ENCODE assay signal across 24 cellular contexts in genomic region chrX:134444681-134445080, GRCh38. TPM values are rescaled to one million over a fixed set of nuclear protein-coding genes. Genes with fewer than 3 reads are reported as not detected.
DNase-seq lines count a peak whose midpoint lies in the region; ATAC-seq and TF ChIP-seq lines count a peak whose summit lies in the region.
"Had no signal": no experiment of that assay in that cellular context is flagged by ENCODE, and none has a peak within 500 bp of the region (broad histone marks: within the 10 kb centered on the region; RNA-seq: fewer than 3 reads in every experiment).

No MANE protein-coding gene starts in this region.

- intact Hi-C loops in activated CD4-positive, alpha-beta T cell treated with anti-CD3 and anti-CD28 coated beads for 36 hours (cut with DNase I, micrococcal nuclease): no loop called here

- no peak overlapping the region for H3K27ac Mint-ChIP-seq in activated CD4-positive, alpha-beta T cell treated with anti-CD3 and anti-CD28 coated beads for 36 hours
- H3K27ac Mint-ChIP-seq: CD4-positive, alpha-beta T cell; IgD-negative memory B cell had no signal

- no peak overlapping the region for H3K9ac ChIP-seq in KMS-11
- H3K9ac ChIP-seq: BLaER1 had no signal

- POLR2A ChIA-PET in activated CD4-positive, alpha-beta T cell treated with anti-CD3 and anti-CD28 coated beads for 36 hours (lab: Charles Lee): no interaction called here

- H3K4me3 ChIP-seq in KMS-11 (IDR thresholded peaks at IDR 0.05; ENCODE audit: insufficient read depth, low read depth, low read length): no peak overlapping the region
- H3K4me3 ChIP-seq: BLaER1, SK-N-MC had no signal

- CTCF ChIA-PET in activated CD4-positive, alpha-beta T cell treated with anti-CD3 and anti-CD28 coated beads for 36 hours (lab: Charles Lee): interaction anchor here (0.6 to 0.8 kb wide), 2 partner anchors 62 to 1579 kb away, joined by 3 to 4 read pairs; no protein-coding TSS in a partner anchor

- no peak overlapping the region for H2AFZ ChIP-seq in KMS-11 (ENCODE audit: low read depth)

- H3K4me2 ChIP-seq in KMS-11: 0 out of 2 replicates have a peak overlapping the region, but pooled peaks have one; percentile 13
- H3K4me2 ChIP-seq: BLaER1 had no signal

- TF ChIP-seq CTCF in KMS-11 (conservative IDR thresholded peaks at IDR 0.05; ENCODE audit: low read depth, low read length): no peak

- no peak overlapping the region for H3K4me3 Mint-ChIP-seq in activated CD4-positive, alpha-beta T cell treated with anti-CD3 and anti-CD28 coated beads for 36 hours
- H3K4me3 Mint-ChIP-seq: CD4-positive, alpha-beta T cell; IgD-negative memory B cell had no signal

- H3K79me2 ChIP-seq in KMS-11 (ENCODE audit: insufficient read depth, low read depth): no peaks in the 10 kb centered on the region

- H3K9me3 Mint-ChIP-seq in activated CD4-positive, alpha-beta T cell treated with anti-CD3 and anti-CD28 coated beads for 36 hours (ENCODE audit: low read depth): no peaks in the 10 kb centered on the region
- H3K9me3 Mint-ChIP-seq: CD4-positive, alpha-beta T cell; IgD-negative memory B cell had no signal

- no peaks in the 10 kb centered on the region for H3K27me3 ChIP-seq in KMS-11 (ENCODE audit: insufficient read depth, low read depth)

- peaks cover 46% of the 10 kb centered on the region for H3K4me1 ChIP-seq in KMS-11 (ENCODE audit: low read depth, poor library complexity, severe bottlenecking)
- H3K4me1 ChIP-seq: BLaER1 had no signal

- no peaks in the 10 kb centered on the region for H4K20me1 ChIP-seq in KMS-11 (ENCODE audit: insufficient read depth)

- peak; percentile 33 for ATAC-seq in activated CD4-positive, alpha-beta T cell treated with anti-CD3 and anti-CD28 coated beads for 36 hours
- ATAC-seq in GM19395 (IDR thresholded peaks at IDR 0.05; ENCODE audit: unreplicated experiment) (peak; percentile 43), GM19452 (IDR thresholded peaks at IDR 0.05; ENCODE audit: unreplicated experiment) (no peak)

- H3K36me3 Mint-ChIP-seq in activated CD4-positive, alpha-beta T cell treated with anti-CD3 and anti-CD28 coated beads for 36 hours (ENCODE audit: low read depth): peaks cover under 1% of the 10 kb centered on the region

- no peak for DNase-seq in activated CD4-positive, alpha-beta T cell treated with anti-CD3 and anti-CD28 coated beads for 36 hours
- DNase-seq in activated CD4-positive, alpha-beta T cell treated with anti-CD3 and anti-CD28 coated beads for 48 hours: no peak
- DNase-seq in kidney tubule cell (ENCODE audit: low spot score) (peak; percentile 22), activated T-cell treated with anti-CD3 and anti-CD28 coated beads for 4 hours (no peak), DMS79 treated with DMSO at 0.1 percent for 48 hours (lab: John Stamatoyannopoulos, UW) (no peak)
- DNase-seq: ACHN; CD4-positive, alpha-beta T cell; COR-L47; GOT3; HCEC 1CT; Karpas-422; NCI-H1417; NCI-H1694 treated with DMSO at 0.1 percent for 48 hours; NCI-H446; NCI-H526; SHP77 treated with DMSO at 0.1 percent for 48 hours had no signal

- peaks cover 8% of the 10 kb centered on the region for H3K4me1 Mint-ChIP-seq in activated CD4-positive, alpha-beta T cell treated with anti-CD3 and anti-CD28 coated beads for 36 hours
- H3K4me1 Mint-ChIP-seq: IgD-negative memory B cell had no signal

- H3K27ac ChIP-seq in KMS-11: peak overlapping the region; percentile 10; the same call in 1 of the 2 replicates
- H3K27ac ChIP-seq: 22Rv1, BLaER1, RWPE1, SK-N-MC had no signal

- H3K27me3 Mint-ChIP-seq in activated CD4-positive, alpha-beta T cell treated with anti-CD3 and anti-CD28 coated beads for 36 hours: no peaks in the 10 kb centered on the region
- H3K27me3 Mint-ChIP-seq: CD4-positive, alpha-beta T cell; IgD-negative memory B cell had no signal

- no peaks in the 10 kb centered on the region for H3K36me3 ChIP-seq in KMS-11 (ENCODE audit: insufficient read depth)
- H3K36me3 ChIP-seq: BLaER1 had no signal

RNA-seq across cellular contexts. Expression of gene HPRT1, which starts 15.3 kb away (rescaled TPM):
- 100 to 1,000 TPM in 1 of 2 experiments, 10 to 100 TPM in 1; 78.0 to 126 TPM for total RNA-seq in activated CD4-positive, alpha-beta T cell treated with anti-CD3 and anti-CD28 coated beads for 36 hours
